In the genomic region with DNA sequence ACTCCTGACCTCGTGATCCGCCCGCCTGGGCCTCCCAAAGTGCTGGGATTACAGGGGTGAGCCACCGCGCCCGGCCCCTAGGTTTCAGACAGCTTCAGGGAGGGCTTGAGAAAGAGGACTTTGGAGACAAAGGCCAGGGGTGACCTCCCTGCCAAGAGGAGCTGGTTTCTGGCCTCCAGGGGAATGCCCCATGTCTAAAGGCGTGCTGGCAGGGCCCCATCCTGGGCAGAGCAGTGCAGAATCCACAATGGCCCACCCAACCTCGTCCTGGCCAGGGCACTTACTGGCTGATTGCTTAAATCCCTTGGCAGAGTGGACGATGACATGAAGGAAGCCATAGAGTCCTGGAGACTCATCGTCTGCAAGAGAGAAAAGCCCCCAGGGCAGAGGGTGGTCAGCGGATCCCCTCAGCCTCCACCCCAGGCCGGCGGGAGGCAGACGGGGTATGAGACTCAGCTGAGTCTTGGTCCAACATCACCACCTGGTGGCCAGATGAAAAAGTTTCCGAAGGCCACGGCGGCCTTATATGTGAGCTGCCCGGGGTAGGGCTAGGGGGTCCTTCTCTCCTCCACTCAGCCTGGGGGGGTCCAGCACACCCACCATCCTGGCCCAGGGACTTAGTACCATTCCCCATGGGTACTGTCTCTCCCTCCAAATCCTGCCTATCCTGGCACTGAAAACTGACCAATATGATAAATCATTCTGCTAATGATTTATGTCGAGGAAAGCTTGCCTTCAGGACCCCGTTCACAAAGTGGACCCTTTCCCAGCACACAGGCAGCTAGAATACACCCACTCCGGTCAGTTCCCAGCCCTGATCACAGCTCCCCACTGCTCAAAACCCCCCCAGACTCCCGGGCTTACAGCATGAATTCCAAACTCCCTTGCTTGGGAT, we compare ENCODE assay signal across 8 cellular contexts. TPM values are rescaled to one million over a fixed set of nuclear protein-coding genes. Genes with fewer than 3 reads are reported as not detected.
DNase-seq lines count a peak whose midpoint lies in the region; ATAC-seq and TF ChIP-seq lines count a peak whose summit lies in the region.

No MANE protein-coding gene starts in this region.

- peak; percentile 72 for TF ChIP-seq CTCF in foreskin keratinocyte (conservative IDR thresholded peaks at IDR 0.05)
- TF ChIP-seq CTCF in ovary (IDR thresholded peaks at IDR 0.05): peak; percentile 67 to 79 (median 76)

- peaks cover 47% of the 10 kb centered on the region for H3K36me3 Mint-ChIP-seq in activated T-helper 17 cell treated with anti-CD3 and anti-CD28 coated beads, Interleukin-2, amount 50 U/mL, for 72 hours (ENCODE audit: low read depth)

- DNase-seq in DMS 273 (lab: John Stamatoyannopoulos, UW; ENCODE audit: unreplicated experiment) (peak; percentile 80), DMS 273 treated with DMSO at 0.1 percent for 48 hours (lab: John Stamatoyannopoulos, UW) (no peak), NCI-H82 (lab: John Stamatoyannopoulos, UW) (peak; percentile 93), foreskin keratinocyte (peak in 1 of 2 donors; percentile 29), ovary (peak; percentile 57 to 77 (median 73)), GDM1 (lab: John Stamatoyannopoulos, UW) (no peak)
- DNase-seq in NK-92 treated with Interleukin-12 subunit alpha and Interleukin-12 subunit beta, amount 100 ng/mL, for 24 hours (lab: John Stamatoyannopoulos, UW): no peak

- H3K4me3 ChIP-seq in ovary: no peak overlapping the region

- no peaks in the 10 kb centered on the region for H3K4me1 Mint-ChIP-seq in activated T-helper 17 cell treated with anti-CD3 and anti-CD28 coated beads, Interleukin-2, amount 50 U/mL, for 72 hours

- H3K9me3 Mint-ChIP-seq in activated T-helper 17 cell treated with anti-CD3 and anti-CD28 coated beads, Interleukin-2, amount 50 U/mL, for 72 hours: no peaks in the 10 kb centered on the region

- no peaks in the 10 kb centered on the region for H3K27me3 ChIP-seq in foreskin keratinocyte
- H3K27me3 ChIP-seq in ovary: no peaks in the 10 kb centered on the region

- no peaks in the 10 kb centered on the region for H3K27me3 Mint-ChIP-seq in activated T-helper 17 cell treated with anti-CD3 and anti-CD28 coated beads, Interleukin-2, amount 50 U/mL, for 72 hours

- WGBS in ovary, 3 donors: 39 to 45% (median 43%) methylated on average over 22 of the region's 22 CpGs

- H3K4me1 ChIP-seq in foreskin keratinocyte (no peaks in the 10 kb centered on the region), ovary (ENCODE audit: insufficient read depth) (no peaks in the 10 kb centered on the region)

- H3K27ac Mint-ChIP-seq in activated T-helper 17 cell treated with anti-CD3 and anti-CD28 coated beads, Interleukin-2, amount 50 U/mL, for 72 hours: no peak overlapping the region

- no peak for TF ChIP-seq EP300 in ovary (IDR thresholded peaks at IDR 0.05)

- peak; percentile 44 for ATAC-seq in activated T-helper 17 cell treated with anti-CD3 and anti-CD28 coated beads, Interleukin-2, amount 50 U/mL, for 72 hours (replicated peaks)
- peak; percentile 40 for ATAC-seq in foreskin keratinocyte

- no peak overlapping the region for H3K4me3 Mint-ChIP-seq in activated T-helper 17 cell treated with anti-CD3 and anti-CD28 coated beads, Interleukin-2, amount 50 U/mL, for 72 hours

- no peaks in the 10 kb centered on the region for H3K36me3 ChIP-seq in ovary

- TF ChIP-seq POLR2A in ovary (IDR thresholded peaks at IDR 0.05): no peak

- H3K9me3 ChIP-seq in ovary: no peaks in the 10 kb centered on the region

- no peak overlapping the region for H3K27ac ChIP-seq in foreskin keratinocyte
- H3K27ac ChIP-seq in ovary: peak overlapping the region in 1 of 2 donors; percentile 3

- intact Hi-C loops in ovary (cut with DNase I): loop anchor here in 2 of 4 donors (5.0 to 10.0 kb wide), 3 partner anchors 59 to 251 kb away; a partner anchor contains a TSS

RNA-seq across cellular contexts. Expression of a gene that starts 59.1 kb away (rescaled TPM):
- total RNA-seq in activated T-helper 17 cell treated with anti-CD3 and anti-CD28 coated beads, Interleukin-2, amount 50 U/mL, for 72 hours: 10 to 100 TPM in 1 of 2 donors, 1 to 10 TPM in 1; 6.6 to 12.9 TPM
- 16.4 and 17.6 TPM in 2 replicates for total RNA-seq in foreskin keratinocyte
- 20.6 and 20.7 TPM in 2 replicates for polyA plus RNA-seq in foreskin keratinocyte
- 10 to 100 TPM in 6 of 7 donors, 1 to 10 TPM in 1; 7.9 to 15.1 (median 11.3) TPM for total RNA-seq in ovary
- polyA plus RNA-seq in ovary: 10 to 100 TPM in 1 of 2 donors, 1 to 10 TPM in 1; 8.9 to 12.6 TPM

Comparison
In these comparisons a context has a peak if more than half of its experiments do, and no peak if none do; other contexts are left out.
1. DNase-seq: peak in DMS 273 (single experiment), NCI-H82 (single experiment) and ovary (5 of 5); none in DMS 273 treated with DMSO at 0.1 percent for 48 hours (single experiment), GDM1 (single experiment) and NK-92 treated with Interleukin-12 subunit alpha and Interleukin-12 subunit beta, amount 100 ng/mL, for 24 hours (single experiment).